Comparison of ENCODE assay signal across 14 cellular contexts in genomic region chr16:89616576-89617437, GRCh38. TPM values are rescaled to one million over a fixed set of nuclear protein-coding genes. Genes with fewer than 3 reads are reported as not detected.
A peak's percentile ranks its signal among the peaks of the same experiment; 100 is the strongest.
DNase-seq lines count a peak whose midpoint lies in the region; ATAC-seq, FAIRE-seq and TF ChIP-seq lines count a peak whose summit lies in the region.
"Had no signal": no experiment of that assay in that cellular context is flagged by ENCODE, and none has a peak within 500 bp of the region (broad histone marks: within the 10 kb centered on the region; RNA-seq: fewer than 3 reads in every experiment).

No MANE protein-coding gene starts in this region.

- peak overlapping the region; percentile 65; the same call in 1 of the 2 replicates for H2AK5ac ChIP-seq in H1 (ENCODE audit: low read depth, low read length)

- H3K18ac ChIP-seq in H1 (ENCODE audit: extremely low read depth, low read length) = no peak overlapping the region

- 87% methylated on average over 27 of the region's 27 CpGs; no CpG with 5 or more reads in 1 of the 2 experiments for WGBS in H1 (ENCODE audit: extremely low coverage in 1 of 2, insufficient coverage in 1 of 2, insufficient read length in 1 of 2, insufficient replicate concordance in 2 of 2, low coverage in 1 of 2, low lambda C conversion rate in 2 of 2, missing lambda C conversion rate in 1 of 2), 2 experiments

- H3K9me3 Mint-ChIP-seq in stimulated activated effector memory CD8-positive, alpha-beta T cell treated with anti-CD3 and anti-CD28 coated beads, Interleukin-12 subunit alpha, Interleukin-12 subunit beta, amount 100 ng/mL, for 72 hours = peaks cover 3% of the 10 kb centered on the region
- peaks cover 6% of the 10 kb centered on the region for H3K9me3 Mint-ChIP-seq in glutamatergic neuron (ENCODE audit: unreplicated experiment)

- no peak overlapping the region for H3K4ac ChIP-seq in H1 (replicated peaks; ENCODE audit: insufficient read length, low read depth, low read length)

- no peaks in the 10 kb centered on the region; a peak in 2 of 7 replicates for H3K27me3 ChIP-seq in H1 (replicated peaks in 1 of 4; ENCODE audit: control insufficient read depth in 3 of 4, extremely low read depth in 1 of 4, insufficient read depth in 3 of 4, low read length in 3 of 4)

- H3K4me3 Mint-ChIP-seq in stimulated activated effector memory CD8-positive, alpha-beta T cell treated with anti-CD3 and anti-CD28 coated beads, Interleukin-12 subunit alpha, Interleukin-12 subunit beta, amount 100 ng/mL, for 72 hours = no peak overlapping the region
- H3K4me3 Mint-ChIP-seq in glutamatergic neuron (ENCODE audit: unreplicated experiment) = no peak overlapping the region

- peaks cover 10% of the 10 kb centered on the region for H3K27me3 Mint-ChIP-seq in glutamatergic neuron (ENCODE audit: unreplicated experiment)

- no peak for TF ChIP-seq POLR2A in H1 (IDR thresholded peaks at IDR 0.05; ENCODE audit: control extremely low read depth in 1 of 2, low read depth in 2 of 2, low read length in 2 of 2)

- no peak overlapping the region for H4K91ac ChIP-seq in H1 (replicated peaks; ENCODE audit: insufficient read length, low read length)

- POLR2A ChIA-PET in H1 (lab: Charles Lee; ENCODE audit: partially characterized antibody) = interaction anchor here (3.5 kb wide), 1 partner anchor 52 kb away, joined by 21 read pairs; no protein-coding TSS in a partner anchor

- no peak overlapping the region for H2BK5ac ChIP-seq in H1 (ENCODE audit: low read depth, low read length)

- no peak overlapping the region for H3K4me2 ChIP-seq in H1 (ENCODE audit: insufficient read depth in 1 of 2, low read depth in 2 of 2, low read length in 2 of 2)

- H2AFZ ChIP-seq in H1 (ENCODE audit: low read length) = no peak overlapping the region

- no peak overlapping the region for H4K5ac ChIP-seq in H1 (ENCODE audit: insufficient read length, low read depth, low read length)

- H2BK15ac ChIP-seq in H1 (ENCODE audit: low read length) = 0 out of 2 replicates have a peak overlapping the region, but pooled peaks have one; percentile 72

- no peak overlapping the region for H3K56ac ChIP-seq in H1 (replicated peaks; ENCODE audit: insufficient read length, low read depth, low read length)

- no peak overlapping the region for H3K4me3 ChIP-seq in H1 (ENCODE audit: extremely low read depth in 1 of 4, insufficient read depth in 2 of 4, low read depth in 3 of 4, low read length in 4 of 4)
- H3K4me3 ChIP-seq: suprapubic skin had no signal

- peaks cover 19% of the 10 kb centered on the region for H3K36me3 Mint-ChIP-seq in stimulated activated effector memory CD8-positive, alpha-beta T cell treated with anti-CD3 and anti-CD28 coated beads, Interleukin-12 subunit alpha, Interleukin-12 subunit beta, amount 100 ng/mL, for 72 hours
- peaks cover 5% of the 10 kb centered on the region for H3K36me3 Mint-ChIP-seq in glutamatergic neuron (ENCODE audit: unreplicated experiment)

- no peaks in the 10 kb centered on the region for H3K79me2 ChIP-seq in H1 (ENCODE audit: control insufficient read depth in 1 of 2, insufficient read depth in 2 of 2, low read length in 2 of 2)

- no peak overlapping the region for H3K14ac ChIP-seq in H1 (ENCODE audit: insufficient read length)

- TF ChIP-seq RAD21 in H1 (IDR thresholded peaks at IDR 0.05 in 1 of 2, conservative IDR thresholded peaks at IDR 0.05 in 1 of 2; ENCODE audit: low read depth in 2 of 2, low read length in 2 of 2) = no peak

- H3K36me3 ChIP-seq in H1 (ENCODE audit: control insufficient read depth in 2 of 4, insufficient read depth in 4 of 4, low read length in 3 of 4) = no peaks in the 10 kb centered on the region
- H3K36me3 ChIP-seq: suprapubic skin had no signal

- H3K4me1 ChIP-seq in H1 (replicated peaks in 1 of 4; ENCODE audit: control insufficient read depth in 3 of 4, insufficient read depth in 4 of 4, low read length in 3 of 4) = peaks cover 0 to 19% (median 5%) of the 10 kb centered on the region in 4 experiments; a peak in 5 of 7 replicates

- peak overlapping the region; percentile 94; the same call in 1 of the 2 replicates for H2BK12ac ChIP-seq in H1 (ENCODE audit: low read depth, low read length)

- no peaks in the 10 kb centered on the region for H3K23me2 ChIP-seq in H1 (ENCODE audit: low read depth, low read length)

- no peaks in the 10 kb centered on the region for H4K20me1 ChIP-seq in H1 (replicated peaks in 1 of 2; ENCODE audit: control insufficient read depth in 1 of 2, insufficient read depth in 2 of 2, low read length in 2 of 2)

- H3K4me1 Mint-ChIP-seq in stimulated activated effector memory CD8-positive, alpha-beta T cell treated with anti-CD3 and anti-CD28 coated beads, Interleukin-12 subunit alpha, Interleukin-12 subunit beta, amount 100 ng/mL, for 72 hours = peaks cover 14% of the 10 kb centered on the region
- H3K4me1 Mint-ChIP-seq in glutamatergic neuron (ENCODE audit: low read depth, unreplicated experiment) = peaks cover 12% of the 10 kb centered on the region

- peak; percentile 34 for ATAC-seq in stimulated activated effector memory CD8-positive, alpha-beta T cell treated with anti-CD3 and anti-CD28 coated beads, Interleukin-12 subunit alpha, Interleukin-12 subunit beta, amount 100 ng/mL, for 72 hours
- no peak for ATAC-seq in HG03460 (IDR thresholded peaks at IDR 0.05; ENCODE audit: unreplicated experiment)

- no peak overlapping the region for H3K9ac ChIP-seq in H1 (replicated peaks in 1 of 4; ENCODE audit: extremely low read depth in 1 of 4, low read depth in 3 of 4, low read length in 3 of 4)

- no peak for FAIRE-seq in H1 (lab: Jason Lieb, UNC)

- peak; percentile 36 for DNase-seq in activated gamma-delta T cell treated with Interleukin-2 at 50 U/mL for 16 hours
- no peak for DNase-seq in activated gamma-delta T cell (lab: John Stamatoyannopoulos, UW)
- peak; percentile 32 for DNase-seq in UCSD-AML1 (lab: John Stamatoyannopoulos, UW; ENCODE audit: unreplicated experiment)
- no peak for DNase-seq in H1 (ENCODE audit: low read depth in 1 of 2, low spot score in 2 of 2)
- DNase-seq in stimulated activated effector memory CD8-positive, alpha-beta T cell treated with anti-CD3 and anti-CD28 coated beads, Interleukin-12 subunit alpha, Interleukin-12 subunit beta, amount 100 ng/mL, for 72 hours (ENCODE audit: low spot score in 2 of 2) = no peak
- DNase-seq in glutamatergic neuron = no peak
- no peak for DNase-seq in putamen (ENCODE audit: low spot score)
- DNase-seq: mammary epithelial cell, NCI-H2029, NCI-H774 had no signal

- CTCF ChIA-PET in H1 (lab: Charles Lee; ENCODE audit: partially characterized antibody) = interaction anchor here (0.9 to 5.1 kb wide), 11 partner anchors 9 to 54 kb away, joined by 3 to 56 read pairs (median 6); no protein-coding TSS in a partner anchor

- peak overlapping the region; percentile 61; the same call in 1 of the 2 replicates for H2BK20ac ChIP-seq in H1 (ENCODE audit: low read length)

- H3K27ac Mint-ChIP-seq in stimulated activated effector memory CD8-positive, alpha-beta T cell treated with anti-CD3 and anti-CD28 coated beads, Interleukin-12 subunit alpha, Interleukin-12 subunit beta, amount 100 ng/mL, for 72 hours = peak overlapping the region; percentile 98
- H3K27ac Mint-ChIP-seq in glutamatergic neuron (ENCODE audit: unreplicated experiment) = no peak overlapping the region

- H4K8ac ChIP-seq in H1 (ENCODE audit: extremely low read depth, insufficient read depth, low read length) = peak overlapping the region; percentile 3; the same call in 1 of the 2 replicates

- H2BK120ac ChIP-seq in H1 (replicated peaks; ENCODE audit: low read depth, low read length) = no peak overlapping the region

- no peak overlapping the region for H3K27ac ChIP-seq in H1 (ENCODE audit: low read depth, low read length)
- H3K27ac ChIP-seq: suprapubic skin had no signal

- no peaks in the 10 kb centered on the region; the same call in 1 of the 2 replicates for H3K79me1 ChIP-seq in H1 (ENCODE audit: low read depth, low read length)

- TF ChIP-seq CTCF in H1 (IDR thresholded peaks at IDR 0.05; ENCODE audit: control extremely low read depth in 1 of 3, insufficient read depth in 1 of 3, low read depth in 1 of 3, low read length in 3 of 3) (no peak), glutamatergic neuron (IDR thresholded peaks at IDR 0.05; ENCODE audit: partially characterized antibody, unreplicated experiment) (no peak)

- H3K23ac ChIP-seq in H1 (ENCODE audit: insufficient read length) = no peak overlapping the region

- H3K9me3 ChIP-seq in H1 (ENCODE audit: insufficient read depth in 2 of 2, low read depth in 1 of 2, low read length in 1 of 2) = no peaks in the 10 kb centered on the region
- H3K9me3 ChIP-seq: suprapubic skin had no signal

- TF ChIP-seq EP300 in H1 (IDR thresholded peaks at IDR 0.05; ENCODE audit: borderline replicate concordance in 1 of 2, low read depth in 2 of 2, low read length in 2 of 2) = no peak

RNA-seq across cellular contexts. Expression of gene DPEP1, which starts 3.4 kb away (rescaled TPM):
- 2.5 and 3.1 TPM in 2 replicates for total RNA-seq in H1 (2021; fragmentation: NEBNext Ultra II Directional; extraction: Animal tissue kit (Norgen Biotek cat#: 25700))
- 2.8 and 3.9 TPM in 2 replicates for polyA plus RNA-seq in H1 (2011; rRNA removed)
- polyA plus RNA-seq in H1 (2011; cell fraction: cytosol; rRNA removed) = 3.1 TPM
- polyA plus RNA-seq in H1 (2011; cell fraction: nucleus; rRNA removed) = 12.5 TPM
- 0.73 to 2.7 TPM (median 2.0 TPM) in 4 replicates for polyA plus RNA-seq in H1 (2012, experiment 1 of 2)
- 1.3 TPM for polyA plus RNA-seq in H1 (2012, experiment 2 of 2)
- 5.7 TPM for polyA plus RNA-seq in H1 (2013, experiment 1 of 2)
- 5.7 TPM for polyA plus RNA-seq in H1 (2013, experiment 2 of 2)
- polyA minus RNA-seq in H1 (2011; rRNA and poly(A)+ RNA removed) = 1.1 and 1.7 TPM in 2 replicates
- polyA minus RNA-seq in H1 (2011; cell fraction: cytosol; rRNA and poly(A)+ RNA removed) = 0.73 TPM
- polyA minus RNA-seq in H1 (2011; cell fraction: nucleus; rRNA and poly(A)+ RNA removed) = 1.6 TPM
- 0.39 TPM for total RNA-seq in glutamatergic neuron (ENCODE audit: unreplicated experiment)
- total RNA-seq: activated CD8-positive, alpha-beta memory T cell treated with anti-CD3 and anti-CD28 coated beads for 36 hours; mammary epithelial cell had no signal
- polyA plus RNA-seq: AG04450, mammary epithelial cell had no signal

RNA-seq across cellular contexts. Expression of gene CHMP1A, which starts 40.7 kb away (rescaled TPM):
- 64.4 and 73.5 TPM in 2 replicates for total RNA-seq in H1 (2021; fragmentation: NEBNext Ultra II Directional; extraction: Animal tissue kit (Norgen Biotek cat#: 25700))
- polyA plus RNA-seq in H1 (2011; rRNA removed) = 75.8 and 100 TPM in 2 replicates
- 104 TPM for polyA plus RNA-seq in H1 (2011; cell fraction: cytosol; rRNA removed)
- 118 TPM for polyA plus RNA-seq in H1 (2011; cell fraction: nucleus; rRNA removed)
- polyA plus RNA-seq in H1 (2012, experiment 1 of 2) = 46.2 to 73.1 TPM (median 70.6 TPM) in 4 replicates
- 78.8 TPM for polyA plus RNA-seq in H1 (2012, experiment 2 of 2)
- 37.5 TPM for polyA plus RNA-seq in H1 (2013, experiment 1 of 2)
- 38.9 TPM for polyA plus RNA-seq in H1 (2013, experiment 2 of 2)
- 48.7 and 52.9 TPM in 2 replicates for polyA minus RNA-seq in H1 (2011; rRNA and poly(A)+ RNA removed)
- 59.7 TPM for polyA minus RNA-seq in H1 (2011; cell fraction: cytosol; rRNA and poly(A)+ RNA removed)
- polyA minus RNA-seq in H1 (2011; cell fraction: nucleus; rRNA and poly(A)+ RNA removed) = 30.2 TPM
- 96.3 TPM for total RNA-seq in glutamatergic neuron (ENCODE audit: unreplicated experiment)

RNA-seq across cellular contexts. Expression of gene SPATA33, which starts 40.8 kb away (rescaled TPM):
- 13.5 and 16.9 TPM in 2 replicates for total RNA-seq in H1 (2021; fragmentation: NEBNext Ultra II Directional; extraction: Animal tissue kit (Norgen Biotek cat#: 25700))
- 5.4 and 8.4 TPM in 2 replicates for polyA plus RNA-seq in H1 (2011; rRNA removed)
- 6.2 TPM for polyA plus RNA-seq in H1 (2011; cell fraction: cytosol; rRNA removed)
- 7.4 TPM for polyA plus RNA-seq in H1 (2011; cell fraction: nucleus; rRNA removed)
- 6.9 to 11.5 TPM (median 10.4 TPM) in 4 replicates for polyA plus RNA-seq in H1 (2012, experiment 1 of 2)
- polyA plus RNA-seq in H1 (2012, experiment 2 of 2) = 7.0 TPM
- polyA plus RNA-seq in H1 (2013, experiment 1 of 2) = 14.6 TPM
- 15.6 TPM for polyA plus RNA-seq in H1 (2013, experiment 2 of 2)
- 6.0 TPM in 2 replicates for polyA minus RNA-seq in H1 (2011; rRNA and poly(A)+ RNA removed)
- 11.2 TPM for polyA minus RNA-seq in H1 (2011; cell fraction: cytosol; rRNA and poly(A)+ RNA removed)
- 8.0 TPM for polyA minus RNA-seq in H1 (2011; cell fraction: nucleus; rRNA and poly(A)+ RNA removed)
- 18.0 TPM for total RNA-seq in glutamatergic neuron (ENCODE audit: unreplicated experiment)

RNA-seq across cellular contexts. Expression of gene CPNE7, which starts 41.2 kb away (rescaled TPM):
- 21.7 and 23.7 TPM in 2 replicates for total RNA-seq in H1 (2021; fragmentation: NEBNext Ultra II Directional; extraction: Animal tissue kit (Norgen Biotek cat#: 25700))
- polyA plus RNA-seq in H1 (2011; rRNA removed) = 10.0 and 17.2 TPM in 2 replicates
- 14.5 TPM for polyA plus RNA-seq in H1 (2011; cell fraction: cytosol; rRNA removed)
- polyA plus RNA-seq in H1 (2011; cell fraction: nucleus; rRNA removed) = 64.5 TPM
- polyA plus RNA-seq in H1 (2012, experiment 1 of 2) = 18.4 to 21.5 TPM (median 20.9 TPM) in 4 replicates
- 9.1 TPM for polyA plus RNA-seq in H1 (2012, experiment 2 of 2)
- 11.5 TPM for polyA plus RNA-seq in H1 (2013, experiment 1 of 2)
- 11.1 TPM for polyA plus RNA-seq in H1 (2013, experiment 2 of 2)
- polyA minus RNA-seq in H1 (2011; rRNA and poly(A)+ RNA removed) = 6.3 and 6.8 TPM in 2 replicates
- 10.2 TPM for polyA minus RNA-seq in H1 (2011; cell fraction: cytosol; rRNA and poly(A)+ RNA removed)
- 9.5 TPM for polyA minus RNA-seq in H1 (2011; cell fraction: nucleus; rRNA and poly(A)+ RNA removed)
- total RNA-seq in glutamatergic neuron (ENCODE audit: unreplicated experiment) = 17.8 TPM

RNA-seq across cellular contexts. Expression of gene RPL13, which starts 56.3 kb away (rescaled TPM):
- 2,162 and 2,205 TPM in 2 replicates for total RNA-seq in H1 (2021; fragmentation: NEBNext Ultra II Directional; extraction: Animal tissue kit (Norgen Biotek cat#: 25700))
- 7,384 and 8,839 TPM in 2 replicates for polyA plus RNA-seq in H1 (2011; rRNA removed)
- 6,622 TPM for polyA plus RNA-seq in H1 (2011; cell fraction: cytosol; rRNA removed)
- polyA plus RNA-seq in H1 (2011; cell fraction: nucleus; rRNA removed) = 4,056 TPM
- 2,424 to 3,736 TPM (median 3,320 TPM) in 4 replicates for polyA plus RNA-seq in H1 (2012, experiment 1 of 2)
- 5,566 TPM for polyA plus RNA-seq in H1 (2012, experiment 2 of 2)
- polyA plus RNA-seq in H1 (2013, experiment 1 of 2) = 2,736 TPM
- polyA plus RNA-seq in H1 (2013, experiment 2 of 2) = 2,737 TPM
- 403 and 524 TPM in 2 replicates for polyA minus RNA-seq in H1 (2011; rRNA and poly(A)+ RNA removed)
- 1,899 TPM for polyA minus RNA-seq in H1 (2011; cell fraction: cytosol; rRNA and poly(A)+ RNA removed)
- polyA minus RNA-seq in H1 (2011; cell fraction: nucleus; rRNA and poly(A)+ RNA removed) = 1,945 TPM
- total RNA-seq in glutamatergic neuron (ENCODE audit: unreplicated experiment) = 893 TPM

Comparison
In these comparisons a context has a peak if more than half of its experiments do, and no peak if none do; other contexts are left out.
1. DNase-seq: peak in activated gamma-delta T cell treated with Interleukin-2 at 50 U/mL for 16 hours (single experiment) and UCSD-AML1 (single experiment); none in activated gamma-delta T cell (single experiment), H1 (0 of 2), stimulated activated effector memory CD8-positive, alpha-beta T cell treated with anti-CD3 and anti-CD28 coated beads, Interleukin-12 subunit alpha, Interleukin-12 subunit beta, amount 100 ng/mL, for 72 hours (0 of 2), glutamatergic neuron (single experiment) and putamen (single experiment).